1 cellular context compared by ENCODE assay signal in genomic region chr12:107493135-107493494, GRCh38.
TF ChIP-seq lines count a peak whose summit lies in the region.

No MANE protein-coding gene starts in this region.

TF ChIP-seq in HepG2, 621 proteins besides CTCF, POLR2A, EP300 and RAD21 (continued from another document):
- TF ChIP-seq ZNF687 (CRISPR knock-in tag; IDR thresholded peaks at IDR 0.05), result peak; percentile 34; the same call in 1 of the 2 replicates
